In genomic region chr3:106795553-106795952, GRCh38 we compare ENCODE assay signal across 1 cellular context.
A peak's percentile ranks its signal among the peaks of the same experiment; 100 is the strongest.
TF ChIP-seq lines count a peak whose summit lies in the region.

No MANE protein-coding gene starts in this region.

TF ChIP-seq in SK-N-SH, 30 proteins besides CTCF, POLR2A, EP300 and RAD21 (continued from another document):
- TF ChIP-seq PBX3 (IDR thresholded peaks at IDR 0.05) (0 out of 2 replicates have a peak, but pooled peaks have one; percentile 5), FOXJ3 (CRISPR knock-in tag; IDR thresholded peaks at IDR 0.05) (no peak), TEAD4 (IDR thresholded peaks at IDR 0.05; ENCODE audit: borderline replicate concordance, insufficient read depth) (no peak), TCF12 (IDR thresholded peaks at IDR 0.05) (0 out of 2 replicates have a peak, but pooled peaks have one; percentile 13), RXRA (IDR thresholded peaks at IDR 0.05; ENCODE audit: borderline replicate concordance, low read depth) (no peak)
